10 cellular contexts compared by ENCODE assay signal in the genomic region with DNA sequence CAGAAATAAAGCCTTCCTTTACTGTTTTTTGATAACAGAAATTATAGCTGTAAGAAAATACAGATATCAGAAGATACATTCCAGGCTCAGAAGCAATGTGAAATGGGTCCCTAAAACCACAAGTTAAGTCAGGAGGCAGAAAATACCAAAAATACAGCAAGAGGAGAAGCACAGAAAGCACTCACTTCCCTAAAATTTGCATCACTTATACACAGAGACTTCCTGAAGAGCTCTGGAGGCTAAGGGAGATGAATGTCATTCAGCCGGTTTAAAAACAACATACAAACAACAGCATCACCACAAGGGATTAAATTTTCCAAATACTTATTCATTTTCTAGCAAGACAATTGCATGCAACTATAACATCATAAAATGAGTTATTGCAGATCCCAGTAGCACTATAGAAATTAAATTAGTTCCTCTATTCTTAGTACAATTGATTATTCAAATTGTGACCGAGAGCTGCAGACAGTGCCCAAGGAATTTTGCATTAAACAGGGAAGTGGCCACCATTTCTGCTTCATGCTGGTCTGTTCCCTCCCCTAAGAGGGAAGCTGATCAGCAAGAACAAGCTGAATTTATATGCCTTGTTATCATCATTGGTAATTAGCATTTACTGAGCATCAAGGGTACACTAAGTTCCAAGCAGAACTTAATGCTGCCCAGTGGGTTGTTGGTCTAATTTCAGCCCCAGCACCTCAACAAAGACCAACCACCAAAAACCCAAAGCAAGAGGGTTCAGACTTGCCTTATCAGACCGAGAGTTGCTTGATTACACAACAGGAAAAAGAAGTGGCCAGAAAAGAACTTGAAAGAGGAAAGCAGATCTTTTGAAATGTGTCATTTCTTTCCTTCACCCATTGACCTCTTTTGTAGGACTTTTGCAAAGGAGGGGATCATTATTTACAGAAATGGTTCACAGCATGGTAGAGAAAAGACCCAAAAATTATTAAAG.
DNase-seq lines count a peak whose midpoint lies in the region; ATAC-seq and TF ChIP-seq lines count a peak whose summit lies in the region.
"Had no signal": no experiment of that assay in that cellular context is flagged by ENCODE, and none has a peak within 500 bp of the region (broad histone marks: within the 10 kb centered on the region; RNA-seq: fewer than 3 reads in every experiment).

No MANE protein-coding gene starts in this region.

- no peak overlapping the region for H3K4me3 Mint-ChIP-seq in Calu3 (ENCODE audit: low read depth, unreplicated experiment)
- no peak overlapping the region for H3K4me3 Mint-ChIP-seq in activated naive CD8-positive, alpha-beta T cell treated with anti-CD3 and anti-CD28 coated beads for 36 hours

- no peaks in the 10 kb centered on the region for H3K9me3 Mint-ChIP-seq in Calu3 (ENCODE audit: low read depth, unreplicated experiment)
- peaks cover 11% of the 10 kb centered on the region for H3K9me3 Mint-ChIP-seq in activated naive CD8-positive, alpha-beta T cell treated with anti-CD3 and anti-CD28 coated beads for 36 hours

- intact Hi-C loops in Calu3 (cut with micrococcal nuclease; ENCODE audit: unreplicated experiment): no loop called here

- CTCF ChIA-PET in Calu3 (lab: Charles Lee): no interaction called here

- H3K27me3 Mint-ChIP-seq in Calu3 (ENCODE audit: unreplicated experiment): no peaks in the 10 kb centered on the region
- H3K27me3 Mint-ChIP-seq in activated naive CD8-positive, alpha-beta T cell treated with anti-CD3 and anti-CD28 coated beads for 36 hours: no peaks in the 10 kb centered on the region

- no TSS peak for BruUV-seq in Calu3 (replicated peaks; lab: Mats Ljungman, UMichigan)

- no peaks in the 10 kb centered on the region for H3K36me3 Mint-ChIP-seq in Calu3 (ENCODE audit: insufficient read depth, unreplicated experiment)
- no peaks in the 10 kb centered on the region for H3K36me3 Mint-ChIP-seq in activated naive CD8-positive, alpha-beta T cell treated with anti-CD3 and anti-CD28 coated beads for 36 hours

- no peaks in the 10 kb centered on the region for H3K4me1 Mint-ChIP-seq in Calu3 (ENCODE audit: low read depth, unreplicated experiment)
- H3K4me1 Mint-ChIP-seq in activated naive CD8-positive, alpha-beta T cell treated with anti-CD3 and anti-CD28 coated beads for 36 hours: peaks cover 3% of the 10 kb centered on the region

- no peak for TF ChIP-seq CTCF in Calu3 (IDR thresholded peaks at IDR 0.05; ENCODE audit: unreplicated experiment)

- ATAC-seq in GM18511 (IDR thresholded peaks at IDR 0.05; ENCODE audit: unreplicated experiment) (peak; percentile 87), HG02588 (IDR thresholded peaks at IDR 0.05; ENCODE audit: unreplicated experiment) (peak; percentile 82), left lobe of liver (peak; percentile 27)

- DNase-seq in KG1 (lab: John Stamatoyannopoulos, UW): peak; percentile 29
- DNase-seq in left lobe of liver (ENCODE audit: low spot score): no peak
- no peak for DNase-seq in NCI-H226
- DNase-seq in HUDEP-2 (lab: John Stamatoyannopoulos, UW; ENCODE audit: unreplicated experiment in 76 of 76): no peak
- no peak for DNase-seq in Calu3
- no peak for DNase-seq in activated naive CD8-positive, alpha-beta T cell treated with anti-CD3 and anti-CD28 coated beads for 36 hours
- DNase-seq: activated effector memory CD4-positive, alpha-beta T cell treated with anti-CD3 and anti-CD28 coated beads, Interleukin-2, amount 50 U/mL, for 16 hours; NCI-H446 had no signal

- no peak overlapping the region for H3K27ac Mint-ChIP-seq in Calu3 (ENCODE audit: unreplicated experiment)
- H3K27ac Mint-ChIP-seq in activated naive CD8-positive, alpha-beta T cell treated with anti-CD3 and anti-CD28 coated beads for 36 hours: no peak overlapping the region

Comparison
In these comparisons a context has a peak if more than half of its experiments do, and no peak if none do; other contexts are left out.
1. ATAC-seq: peak in every context shown above with its lines; median percentile 87 in GM18511; 82 in HG02588; 27 in left lobe of liver.